Comparison of ENCODE assay signal across 9 cellular contexts in genomic region chr18:46755315-46756171, GRCh38. TPM values are rescaled to one million over a fixed set of nuclear protein-coding genes. Genes with fewer than 3 reads are reported as not detected.
DNase-seq lines count a peak whose midpoint lies in the region; TF ChIP-seq lines count a peak whose summit lies in the region.
"Had no signal": no experiment of that assay in that cellular context is flagged by ENCODE, and none has a peak within 500 bp of the region (broad histone marks: within the 10 kb centered on the region; RNA-seq: fewer than 3 reads in every experiment).

No MANE protein-coding gene starts in this region.

- DNase-seq in NCI-H1417 (lab: John Stamatoyannopoulos, UW) (peak in 2 of 3 experiments; percentile 69 to 80), NCI-H1417 treated with DMSO at 0.1 percent for 48 hours (lab: John Stamatoyannopoulos, UW) (no peak), osteocyte (ENCODE audit: extremely low spot score, unreplicated experiment) (peak; percentile 69), colonic mucosa (no peak), 8988T (no peak)
- no peak for DNase-seq in stimulated activated naive CD4-positive, alpha-beta T cell treated with Interleukin-2 at 50 U/mL for 16 hours (lab: John Stamatoyannopoulos, UW)
- DNase-seq: MM.1S had no signal

- no peak overlapping the region for H3K27ac ChIP-seq in HUES48 (ENCODE audit: low read depth, low read length)
- peak overlapping the region; percentile 47 for H3K27ac ChIP-seq in cingulate gyrus (ENCODE audit: low read depth, low read length)
- H3K27ac ChIP-seq in colonic mucosa = no peak overlapping the region

- intact Hi-C loops in colonic mucosa (cut with DNase I) = no loop called here

- H3K27me3 ChIP-seq in HUES48 (ENCODE audit: control insufficient read depth, insufficient read depth, low read length) (peaks cover 65% of the 10 kb centered on the region), colonic mucosa (peaks cover 46% of the 10 kb centered on the region)

- no peaks in the 10 kb centered on the region for H3K36me3 Mint-ChIP-seq in osteocyte (ENCODE audit: unreplicated experiment)

- H3K9me3 ChIP-seq in HUES48 (ENCODE audit: control insufficient read depth, insufficient read depth, low read length) = no peaks in the 10 kb centered on the region
- no peaks in the 10 kb centered on the region for H3K9me3 ChIP-seq in colonic mucosa

- H3K4me1 ChIP-seq in HUES48 (ENCODE audit: control insufficient read depth, insufficient read depth, low read length) = peaks cover 8% of the 10 kb centered on the region
- H3K4me1 ChIP-seq in colonic mucosa = no peaks in the 10 kb centered on the region

- H3K9ac ChIP-seq in HUES48 (ENCODE audit: low read depth, low read length) (no peak overlapping the region), colonic mucosa (ENCODE audit: low read depth in 2 of 2, low read length in 2 of 2) (no peak overlapping the region)

- H3K4me3 ChIP-seq in HUES48 (ENCODE audit: low read depth, low read length) (peak overlapping the region; percentile 53), colonic mucosa (no peak overlapping the region)

- peaks cover 72% of the 10 kb centered on the region for H3K27me3 Mint-ChIP-seq in osteocyte (ENCODE audit: unreplicated experiment)

- H3K4me3 Mint-ChIP-seq in osteocyte (ENCODE audit: unreplicated experiment) = no peak overlapping the region

- H3K27ac Mint-ChIP-seq in osteocyte (ENCODE audit: unreplicated experiment) = no peak overlapping the region

- TF ChIP-seq CTCF in osteocyte (IDR thresholded peaks at IDR 0.05) (no peak), colonic mucosa (IDR thresholded peaks at IDR 0.05) (no peak)

- peaks cover 11% of the 10 kb centered on the region for H3K4me1 Mint-ChIP-seq in osteocyte (ENCODE audit: unreplicated experiment)

- no peaks in the 10 kb centered on the region for H3K9me3 Mint-ChIP-seq in osteocyte (ENCODE audit: unreplicated experiment)

- H3K36me3 ChIP-seq in HUES48 (ENCODE audit: control insufficient read depth, insufficient read depth, low read length) (no peaks in the 10 kb centered on the region), colonic mucosa (no peaks in the 10 kb centered on the region)

RNA-seq across cellular contexts. Expression of gene ST8SIA5, which starts 1.3 kb away (rescaled TPM):
- total RNA-seq in osteocyte (0.30 and 0.76 TPM in 2 replicates), colonic mucosa (under 1 TPM; 0.32 to 0.37 TPM)

Comparison
In these comparisons a context has a peak if more than half of its experiments do, and no peak if none do; other contexts are left out.
1. DNase-seq: peak in NCI-H1417 (2 of 3) and osteocyte (single experiment); none in NCI-H1417 treated with DMSO at 0.1 percent for 48 hours (single experiment), colonic mucosa (single experiment), 8988T (single experiment) and stimulated activated naive CD4-positive, alpha-beta T cell treated with Interleukin-2 at 50 U/mL for 16 hours (single experiment).